In genomic region chr18:38458673-38459072, GRCh38 we compare ENCODE assay signal across 16 cellular contexts.
"Had no signal": no experiment of that assay in that cellular context is flagged by ENCODE, and none has a peak within 500 bp of the region (broad histone marks: within the 10 kb centered on the region; RNA-seq: fewer than 3 reads in every experiment).

No MANE protein-coding gene starts in this region.

- H3K9me3 Mint-ChIP-seq: activated T-cell treated with anti-CD3 and anti-CD28 coated beads, Interleukin-2, amount 50 U/mL, for 72 hours had no signal

- H3K4me1 Mint-ChIP-seq: activated B cell treated with CpG ODN at 0.5 μM for 24 hours; activated CD4-positive, alpha-beta T cell treated with anti-CD3 and anti-CD28 coated beads for 36 hours; naive thymus-derived CD4-positive, alpha-beta T cell; neural crest cell had no signal

- H3K4me3 Mint-ChIP-seq: activated B cell treated with CpG ODN at 0.5 μM for 24 hours; activated CD4-positive, alpha-beta T cell treated with anti-CD3 and anti-CD28 coated beads for 36 hours; activated naive CD8-positive, alpha-beta T cell; activated T-cell treated with anti-CD3 and anti-CD28 coated beads, Interleukin-2, amount 50 U/mL, for 72 hours; naive thymus-derived CD4-positive, alpha-beta T cell; neural crest cell; T-helper 1 cell treated with Interleukin-12 subunit alpha and Interleukin-12 subunit beta and Interleukin-4 antibody, amounts not matched to agents 30 μg/mL and 1 μg/mL, for 36 hours had no signal

- H3K27me3 Mint-ChIP-seq: activated B cell treated with CpG ODN at 0.5 μM for 24 hours; activated CD4-positive, alpha-beta T cell treated with anti-CD3 and anti-CD28 coated beads for 36 hours; activated naive CD8-positive, alpha-beta T cell; naive thymus-derived CD4-positive, alpha-beta T cell had no signal

- H3K27ac Mint-ChIP-seq: activated B cell treated with CpG ODN at 0.5 μM for 24 hours; activated CD4-positive, alpha-beta T cell treated with anti-CD3 and anti-CD28 coated beads for 36 hours; activated naive CD8-positive, alpha-beta T cell; activated T-cell treated with anti-CD3 and anti-CD28 coated beads, Interleukin-2, amount 50 U/mL, for 72 hours; naive thymus-derived CD4-positive, alpha-beta T cell; T-helper 1 cell treated with Interleukin-12 subunit alpha and Interleukin-12 subunit beta and Interleukin-4 antibody, amounts not matched to agents 30 μg/mL and 1 μg/mL, for 36 hours had no signal

- DNase-seq: activated B cell treated with CpG ODN at 0.5 μM for 24 hours; activated CD4-positive, alpha-beta T cell treated with anti-CD3 and anti-CD28 coated beads for 36 hours; activated naive CD4-positive, alpha-beta T cell treated with Interleukin-2 at 50 U/mL for 16 hours; activated T-cell treated with anti-CD3 and anti-CD28 coated beads for 4 hours; activated T-cell treated with anti-CD3 and anti-CD28 coated beads, Interleukin-2, amount 50 U/mL, for 72 hours; caudate nucleus; cortex of kidney; mammary epithelial cell; midbrain; naive thymus-derived CD4-positive, alpha-beta T cell; stimulated activated naive CD4-positive, alpha-beta T cell; T-helper 9 cell had no signal

- H3K36me3 Mint-ChIP-seq: activated naive CD8-positive, alpha-beta T cell; naive thymus-derived CD4-positive, alpha-beta T cell had no signal

- ATAC-seq: activated CD4-positive, alpha-beta T cell treated with anti-CD3 and anti-CD28 coated beads for 36 hours; activated T-cell treated with anti-CD3 and anti-CD28 coated beads, Interleukin-2, amount 50 U/mL, for 72 hours; gastroesophageal sphincter; naive thymus-derived CD4-positive, alpha-beta T cell had no signal
